ENCODE assay signal across 21 cellular contexts in the genomic region with DNA sequence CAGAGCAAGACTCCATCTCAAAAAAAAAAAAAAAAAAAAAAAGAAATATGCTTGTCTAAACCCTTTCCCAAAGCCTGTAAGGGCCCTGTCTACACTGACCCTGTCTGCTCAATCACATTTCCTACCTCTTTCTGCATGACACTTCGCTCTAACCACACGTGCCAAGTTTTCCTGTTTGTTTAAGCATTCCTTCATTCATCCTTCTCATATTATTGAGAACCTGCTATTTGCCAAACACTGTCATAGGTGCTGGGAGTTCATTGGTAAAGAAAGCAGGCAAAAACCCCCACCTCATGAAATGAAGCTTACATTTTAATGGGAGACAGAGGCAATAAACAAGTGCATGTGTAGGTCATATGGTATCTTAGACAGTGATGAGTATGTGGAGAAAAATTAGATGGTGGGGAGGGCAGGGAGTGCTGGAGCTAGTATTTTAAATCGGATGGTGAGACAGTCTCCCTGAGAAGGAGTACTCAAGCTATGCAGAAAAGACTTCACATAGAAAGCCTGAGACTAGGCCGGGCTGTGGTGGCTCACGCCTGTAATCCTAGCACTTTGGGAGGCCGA. TPM values are rescaled to one million over a fixed set of nuclear protein-coding genes. Genes with fewer than 3 reads are reported as not detected.
DNase-seq lines count a peak whose midpoint lies in the region; ATAC-seq and TF ChIP-seq lines count a peak whose summit lies in the region.
"Had no signal": no experiment of that assay in that cellular context is flagged by ENCODE, and none has a peak within 500 bp of the region (broad histone marks: within the 10 kb centered on the region; RNA-seq: fewer than 3 reads in every experiment).

No MANE protein-coding gene starts in this region.

- H3K27ac Mint-ChIP-seq in nephron progenitor cell: peak overlapping the region; percentile 14
- H3K27ac Mint-ChIP-seq: HFFc6 had no signal

- in situ Hi-C loops in astrocyte of the spinal cord (cut with HindIII; ENCODE audit: low sequenced_read_pairs): no loop called here

- no peak for TF ChIP-seq CTCF in AG10803 (conservative IDR thresholded peaks at IDR 0.05; ENCODE audit: low read length)
- no peak for TF ChIP-seq CTCF in astrocyte of the spinal cord (IDR thresholded peaks at IDR 0.05; ENCODE audit: low read depth, low read length)
- no peak for TF ChIP-seq CTCF in nephron progenitor cell (IDR thresholded peaks at IDR 0.05)

- peaks cover 19% of the 10 kb centered on the region for H3K4me1 Mint-ChIP-seq in nephron progenitor cell

- H3K4me3 ChIP-seq in AG10803 (ENCODE audit: low read length): no peak overlapping the region
- no peak overlapping the region for H3K4me3 ChIP-seq in astrocyte of the spinal cord (ENCODE audit: low read depth, low read length)
- H3K4me3 ChIP-seq: cardiac muscle cell, MG63, prostate gland, skin epidermis had no signal

- H3K4me3 Mint-ChIP-seq in nephron progenitor cell: no peak overlapping the region
- H3K4me3 Mint-ChIP-seq: activated T-cell treated with anti-CD3 and anti-CD28 coated beads, Interleukin-2, amount 50 U/mL, for 4 hours; HFFc6 had no signal

- H3K27me3 Mint-ChIP-seq in nephron progenitor cell (ENCODE audit: low read depth, poor library complexity): peaks cover 3% of the 10 kb centered on the region

- peaks cover 3% of the 10 kb centered on the region for H3K9me3 Mint-ChIP-seq in nephron progenitor cell
- H3K9me3 Mint-ChIP-seq: activated T-cell treated with anti-CD3 and anti-CD28 coated beads, Interleukin-2, amount 50 U/mL, for 4 hours; HFFc6 had no signal

- DNase-seq in AG10803 (ENCODE audit: low read depth) (peak; percentile 22), HCEC 1CT (peak; percentile 49), astrocyte of the spinal cord (ENCODE audit: low read depth, low spot score) (peak; percentile 51), nephron progenitor cell (no peak), H4 (ENCODE audit: low spot score) (no peak), inferior parietal cortex (ENCODE audit: extremely low spot score) (no peak)
- DNase-seq: activated CD4-positive, CD25-positive, alpha-beta regulatory T cell treated with anti-CD3 and anti-CD28 coated beads, Interleukin-2, amount 50 U/mL, for 72 hours; activated naive CD4-positive, alpha-beta T cell; activated T-cell treated with anti-CD3 and anti-CD28 coated beads, Interleukin-2, amount 50 U/mL, for 4 hours; amniotic stem cell; head of caudate nucleus; HFFc6; MG63; NCI-H1417; NCI-H446 treated with DMSO at 0.1 percent for 48 hours; SIG-M5; stimulated activated CD4-positive, alpha-beta T cell treated with anti-CD3 and anti-CD28 coated beads, Interleukin-1b, Interleukin-23, amount 100 ng/mL, for 48 hours had no signal

- ATAC-seq in HG03025 (IDR thresholded peaks at IDR 0.05; ENCODE audit: low FRiP score, unreplicated experiment): no peak
- ATAC-seq: activated T-cell treated with anti-CD3 and anti-CD28 coated beads, Interleukin-2, amount 50 U/mL, for 4 hours had no signal

- peaks cover 6% of the 10 kb centered on the region for H3K36me3 Mint-ChIP-seq in nephron progenitor cell (ENCODE audit: low read depth)

RNA-seq across cellular contexts. Expression of a gene that starts 48.0 kb away (rescaled TPM):
- total RNA-seq in H4 (2014; rRNA removed; shearing (Covaris generic)): 6.4 and 14.7 TPM in 2 replicates
- total RNA-seq: HFFc6 had no signal

Comparison
In these comparisons a context has a peak if more than half of its experiments do, and no peak if none do; other contexts are left out.
1. DNase-seq: peak in AG10803 (single experiment), HCEC 1CT (single experiment) and astrocyte of the spinal cord (single experiment); none in nephron progenitor cell (single experiment), H4 (single experiment) and inferior parietal cortex (single experiment).